Comparison of ENCODE assay signal across 23 cellular contexts in genomic region chr12:19849208-19849607, GRCh38.
"Had no signal": no experiment of that assay in that cellular context is flagged by ENCODE, and none has a peak within 500 bp of the region (broad histone marks: within the 10 kb centered on the region; RNA-seq: fewer than 3 reads in every experiment).

No MANE protein-coding gene starts in this region.

- DNase-seq: activated CD4-positive, alpha-beta memory T cell treated with anti-CD3 and anti-CD28 coated beads for 36 hours; activated CD4-positive, alpha-beta T cell treated with anti-CD3 and anti-CD28 coated beads, Interleukin-2, amount 10 ng/mL, durations not matched to agents 7 days and 5 days; activated CD4-positive, CD25-positive, alpha-beta regulatory T cell; activated CD8-positive, alpha-beta memory T cell treated with anti-CD3 and anti-CD28 coated beads for 24 hours; activated gamma-delta T cell treated with Interleukin-2 at 50 U/mL for 16 hours; activated naive CD4-positive, alpha-beta T cell treated with anti-CD3 and anti-CD28 coated beads, Interleukin-2, amount 10 ng/mL, durations not matched to agents 7 days and 5 days; activated naive CD8-positive, alpha-beta T cell treated with anti-CD3 and anti-CD28 coated beads for 36 hours; activated T-cell treated with anti-CD3 and anti-CD28 coated beads, Interleukin-2, amount 50 U/mL, for 48 hours; caudate nucleus; Kasumi-1; KBM-7; NCI-H1105 treated with DMSO at 0.1 percent for 48 hours; NCI-H2029 treated with DMSO at 0.1 percent for 48 hours; NCI-H345; NCI-H510A; NK-92 treated with Interleukin-12 subunit alpha and Interleukin-12 subunit beta, amount 100 ng/mL, for 24 hours; PC-3; T-helper 1 cell had no signal

- H3K27me3 ChIP-seq: breast epithelium had no signal

- H3K27ac ChIP-seq: SK-N-MC, VCaP had no signal

- FAIRE-seq: RCC 7860 had no signal

- H3K4me3 Mint-ChIP-seq: activated CD4-positive, alpha-beta memory T cell treated with anti-CD3 and anti-CD28 coated beads for 36 hours; activated CD4-positive, alpha-beta T cell treated with anti-CD3 and anti-CD28 coated beads, Interleukin-2, amount 10 ng/mL, durations not matched to agents 7 days and 5 days; activated naive CD4-positive, alpha-beta T cell treated with anti-CD3 and anti-CD28 coated beads, Interleukin-2, amount 10 ng/mL, durations not matched to agents 7 days and 5 days; activated naive CD8-positive, alpha-beta T cell treated with anti-CD3 and anti-CD28 coated beads for 36 hours had no signal

- ATAC-seq: PC-3 had no signal

- H3K4me3 ChIP-seq: breast epithelium, SK-N-MC had no signal

- H3K4me1 ChIP-seq: breast epithelium had no signal

- H3K27me3 Mint-ChIP-seq: activated CD4-positive, alpha-beta memory T cell treated with anti-CD3 and anti-CD28 coated beads for 36 hours; activated CD4-positive, alpha-beta T cell treated with anti-CD3 and anti-CD28 coated beads, Interleukin-2, amount 10 ng/mL, durations not matched to agents 7 days and 5 days; activated naive CD4-positive, alpha-beta T cell treated with anti-CD3 and anti-CD28 coated beads, Interleukin-2, amount 10 ng/mL, durations not matched to agents 7 days and 5 days; activated naive CD8-positive, alpha-beta T cell treated with anti-CD3 and anti-CD28 coated beads for 36 hours had no signal

- H3K36me3 ChIP-seq: breast epithelium had no signal

- H3K4me1 Mint-ChIP-seq: activated CD4-positive, alpha-beta T cell treated with anti-CD3 and anti-CD28 coated beads, Interleukin-2, amount 10 ng/mL, durations not matched to agents 7 days and 5 days; activated naive CD4-positive, alpha-beta T cell treated with anti-CD3 and anti-CD28 coated beads, Interleukin-2, amount 10 ng/mL, durations not matched to agents 7 days and 5 days had no signal

- H3K27ac Mint-ChIP-seq: activated CD4-positive, alpha-beta memory T cell treated with anti-CD3 and anti-CD28 coated beads for 36 hours; activated CD4-positive, alpha-beta T cell treated with anti-CD3 and anti-CD28 coated beads, Interleukin-2, amount 10 ng/mL, durations not matched to agents 7 days and 5 days; activated naive CD4-positive, alpha-beta T cell treated with anti-CD3 and anti-CD28 coated beads, Interleukin-2, amount 10 ng/mL, durations not matched to agents 7 days and 5 days; activated naive CD8-positive, alpha-beta T cell treated with anti-CD3 and anti-CD28 coated beads for 36 hours; activated T-helper 2 cell treated with anti-CD3 and anti-CD28 coated beads, Interferon-gamma antibody, Interleukin-2, Interleukin-4, amounts not matched to agents 10 μg/mL and 5 μg/mL and 100 μg/mL, durations not matched to agents 14 hours and 24 hours and 36 hours had no signal

- H3K36me3 Mint-ChIP-seq: activated CD4-positive, alpha-beta memory T cell treated with anti-CD3 and anti-CD28 coated beads for 36 hours; activated naive CD4-positive, alpha-beta T cell treated with anti-CD3 and anti-CD28 coated beads, Interleukin-2, amount 10 ng/mL, durations not matched to agents 7 days and 5 days; activated naive CD8-positive, alpha-beta T cell treated with anti-CD3 and anti-CD28 coated beads for 36 hours had no signal
